8 cellular contexts compared by ENCODE assay signal in genomic region chr11:447923-448731, GRCh38. TPM values are rescaled to one million over a fixed set of nuclear protein-coding genes. Genes with fewer than 3 reads are reported as not detected.
DNase-seq lines count a peak whose midpoint lies in the region; ATAC-seq and TF ChIP-seq lines count a peak whose summit lies in the region.

No MANE protein-coding gene starts in this region.

- intact Hi-C loops in heart right ventricle (cut with DNase I), result loop anchor here in 5 of 10 donors (1.0 to 10.0 kb wide), 7 partner anchors 31 to 83 kb away; partner anchors contain the start of gene B4GALNT4 (in 1 of the 5)
- intact Hi-C loops in posterior cingulate gyrus (cut with DNase I), result loop anchor here (5.0 kb wide), 2 partner anchors 69 to 76 kb away; no protein-coding TSS in a partner anchor

- H3K4me3 Mint-ChIP-seq in type B pancreatic cell, result peak overlapping the region; percentile 93

- H3K9me3 ChIP-seq in adipocyte (ENCODE audit: control insufficient read depth, low read length) (no peaks in the 10 kb centered on the region), heart right ventricle (no peaks in the 10 kb centered on the region)

- H3K27ac Mint-ChIP-seq in type B pancreatic cell, result peak overlapping the region; percentile 91

- H3K9ac ChIP-seq in adipocyte (ENCODE audit: low read length), result peak overlapping the region; percentile 95

- H3K4me1 Mint-ChIP-seq in type B pancreatic cell (ENCODE audit: unreplicated experiment), result peaks cover 16% of the 10 kb centered on the region

- H3K27ac ChIP-seq in heart right ventricle, result peak overlapping the region; percentile 85 to 96 (median 91)

- no peaks in the 10 kb centered on the region for H3K9me3 Mint-ChIP-seq in type B pancreatic cell

- no peaks in the 10 kb centered on the region for H3K27me3 ChIP-seq in adipocyte (replicated peaks; ENCODE audit: control insufficient read depth, insufficient read depth, low read length)
- H3K27me3 ChIP-seq in heart right ventricle, result peaks cover 0 to 3% (median 0%) of the 10 kb centered on the region in 7 donors

- H3K27me3 Mint-ChIP-seq in type B pancreatic cell, result no peaks in the 10 kb centered on the region

- DNase-seq in GM10266 (ENCODE audit: extremely low spot score), result peak; percentile 99
- DNase-seq in NCI-H1417 (lab: John Stamatoyannopoulos, UW), result peak; percentile 93 to 99 (median 98)
- peak; percentile 84 to 89 for DNase-seq in SW 1271 (lab: John Stamatoyannopoulos, UW)
- DNase-seq in adipocyte (ENCODE audit: low read depth), result peak; percentile 98
- peak; percentile 94 to 97 for DNase-seq in heart right ventricle
- DNase-seq in posterior cingulate gyrus, result peak; percentile 85 to 99 (median 92)
- DNase-seq in type B pancreatic cell (ENCODE audit: extremely low spot score, unreplicated experiment), result peak; percentile 97

- WGBS in heart right ventricle, 2 donors, result 3 to 4% methylated on average over 55 of the region's 55 CpGs

- H3K36me3 Mint-ChIP-seq in type B pancreatic cell, result peaks cover 4% of the 10 kb centered on the region

- H3K4me1 ChIP-seq in adipocyte (ENCODE audit: control insufficient read depth, insufficient read depth, low read length) (peaks cover 32% of the 10 kb centered on the region), heart right ventricle (peaks cover 20 to 46% (median 34%) of the 10 kb centered on the region in 9 donors)

- ATAC-seq in HG02623 (IDR thresholded peaks at IDR 0.05; ENCODE audit: unreplicated experiment) (peak; percentile 49), heart right ventricle (peak; percentile 87 to 92 (median 89))

- H3K4me3 ChIP-seq in adipocyte (ENCODE audit: low read length), result peak overlapping the region; percentile 89
- peak overlapping the region; percentile 39 to 75 (median 64) for H3K4me3 ChIP-seq in heart right ventricle

- TF ChIP-seq CTCF in GM10266 (IDR thresholded peaks at IDR 0.05; ENCODE audit: control insufficient read depth, insufficient read depth, low read depth, missing control alignments) (peak; percentile 87), heart right ventricle (IDR thresholded peaks at IDR 0.05) (peak; percentile 62 to 97 (median 84)), type B pancreatic cell (conservative IDR thresholded peaks at IDR 0.05) (peak; percentile 84)

- peaks cover 3% of the 10 kb centered on the region for H3K36me3 ChIP-seq in adipocyte (ENCODE audit: control insufficient read depth, insufficient read depth, low read length, severe bottlenecking)
- peaks cover 0 to 13% (median 0%) of the 10 kb centered on the region in 9 donors for H3K36me3 ChIP-seq in heart right ventricle

RNA-seq across cellular contexts. Expression of gene PTDSS2, which starts 2.0 kb away (rescaled TPM):
- 10 to 100 TPM; 16.7 to 37.9 (median 24.8) TPM for total RNA-seq in heart right ventricle
- 10 to 100 TPM; 31.4 to 55.5 TPM for polyA plus RNA-seq in heart right ventricle
- 33.6 and 46.9 TPM in 2 replicates for total RNA-seq in type B pancreatic cell (ENCODE audit: low replicate concordance)

RNA-seq across cellular contexts. Expression of gene ANO9, which starts 6.3 kb away (rescaled TPM):
- total RNA-seq in heart right ventricle, result 1 to 10 TPM in 1 of 10 donors, under 1 TPM in 5, not detected in 4; 0.05 to 2.3 (median 0.19) TPM
- polyA plus RNA-seq in heart right ventricle, result under 1 TPM; 0.13 to 0.37 TPM
- total RNA-seq in type B pancreatic cell (ENCODE audit: low replicate concordance), result 25.3 and 66.6 TPM in 2 replicates

RNA-seq across cellular contexts. Expression of gene SIGIRR, which starts 33.3 kb away (rescaled TPM):
- total RNA-seq in heart right ventricle, result 10 to 100 TPM; 20.4 to 52.4 (median 30.0) TPM
- 100 to 1,000 TPM in 1 of 2 donors, 10 to 100 TPM in 1; 56.0 to 187 TPM for polyA plus RNA-seq in heart right ventricle
- total RNA-seq in type B pancreatic cell (ENCODE audit: low replicate concordance), result 36.2 and 44.0 TPM in 2 replicates

RNA-seq across cellular contexts. Expression of gene PKP3, which starts 54.1 kb away (rescaled TPM):
- total RNA-seq in heart right ventricle, result 1 to 10 TPM in 4 of 10 donors, under 1 TPM in 6; 0.19 to 3.0 (median 0.74) TPM
- polyA plus RNA-seq in heart right ventricle, result under 1 TPM; 0.13 to 0.80 TPM
- 51.6 and 156 TPM in 2 replicates for total RNA-seq in type B pancreatic cell (ENCODE audit: low replicate concordance)

RNA-seq across cellular contexts. Expression of gene RNH1, which starts 58.9 kb away (rescaled TPM):
- total RNA-seq in heart right ventricle (100 to 1,000 TPM; 118 to 221 (median 153) TPM), type B pancreatic cell (ENCODE audit: low replicate concordance) (84.5 and 128 TPM in 2 replicates)
- 100 to 1,000 TPM in 1 of 2 donors, 10 to 100 TPM in 1; 37.4 to 189 TPM for polyA plus RNA-seq in heart right ventricle

Comparison
In these comparisons a context has a peak if more than half of its experiments do, and no peak if none do; other contexts are left out.
1. Peak in every context shown above with its lines: DNase-seq, ATAC-seq, H3K4me3 ChIP-seq and H3K27ac ChIP-seq.